In genomic region chr5:141636413-141637265, GRCh38 we compare ENCODE assay signal across 8 cellular contexts. TPM values are rescaled to one million over a fixed set of nuclear protein-coding genes. Genes with fewer than 3 reads are reported as not detected.
DNase-seq lines count a peak whose midpoint lies in the region; ATAC-seq, FAIRE-seq and TF ChIP-seq lines count a peak whose summit lies in the region.

HDAC3 (minus strand) TSS chr5:141636849; CDS start chr5:141636790, 59 bp downstream.
RELL2 (plus strand) TSS chr5:141636997; CDS start chr5:141638226, 1,229 bp downstream.

- under 1% methylated on average over 66 of the region's 66 CpGs for WGBS in HUES64
- WGBS in esophagus, 2 donors = 0 to 1% methylated on average over 66 of the region's 66 CpGs

- DNase-seq in D721Med (ENCODE audit: insufficient read length, low spot score) (peak; percentile 96), OCI-M2 (lab: John Stamatoyannopoulos, UW; ENCODE audit: unreplicated experiment) (peak; percentile 23), activated T-cell treated with anti-CD3 and anti-CD28 coated beads for 48 hours (ENCODE audit: low read depth) (peak; percentile 96)
- DNase-seq in stimulated activated CD8-positive, alpha-beta memory T cell treated with anti-CD3 and anti-CD28 coated beads, Interleukin-7, amount 100 ng/mL, for 1 hour (ENCODE audit: low read depth in 2 of 2) = peak; percentile 88 to 93

- peaks cover 7% of the 10 kb centered on the region; the same call in 1 of the 2 replicates for H3K27me3 ChIP-seq in HUES64 (ENCODE audit: insufficient read depth, low read length)
- no peaks in the 10 kb centered on the region for H3K27me3 ChIP-seq in esophagus (ENCODE audit: control insufficient read depth in 1 of 2, insufficient read depth in 2 of 2, low read length in 2 of 2)
- no peaks in the 10 kb centered on the region for H3K27me3 ChIP-seq in muscle layer of duodenum (ENCODE audit: low read depth, low read length)

- H3K4me1 ChIP-seq in HUES64 (ENCODE audit: insufficient read depth, low read length) (peaks cover 3% of the 10 kb centered on the region), esophagus (ENCODE audit: control insufficient read depth in 2 of 2, insufficient read depth in 2 of 2, low read length in 1 of 2) (peaks cover 4 to 13% of the 10 kb centered on the region in 2 donors), muscle layer of duodenum (ENCODE audit: control insufficient read depth in 1 of 2, insufficient read depth in 2 of 2, low read length in 2 of 2) (peaks cover 9 to 27% of the 10 kb centered on the region in 2 donors)

- peak within 1 kb of the TSS; percentile 99 for H3K4me3 ChIP-seq in HUES64 (ENCODE audit: low read length)
- peak within 1 kb of the TSS; percentile 84 to 96 for H3K4me3 ChIP-seq in esophagus (ENCODE audit: low read depth in 1 of 2, low read length in 2 of 2)
- peak within 1 kb of the TSS; percentile 91 to 93 for H3K4me3 ChIP-seq in muscle layer of duodenum (ENCODE audit: low read depth in 1 of 2, low read length in 2 of 2)

- no peaks in the 10 kb centered on the region for H3K9me3 ChIP-seq in HUES64 (ENCODE audit: insufficient read depth, low read depth, low read length)
- no peaks in the 10 kb centered on the region for H3K9me3 ChIP-seq in esophagus (ENCODE audit: control insufficient read depth in 2 of 2, insufficient read depth in 1 of 2, low read depth in 1 of 2, low read length in 1 of 2)
- no peaks in the 10 kb centered on the region for H3K9me3 ChIP-seq in muscle layer of duodenum (ENCODE audit: control insufficient read depth in 1 of 2, low read length in 2 of 2)

- H3K27ac ChIP-seq in HUES64 (ENCODE audit: low read depth, low read length) (peak within 1 kb of the TSS; percentile 85), esophagus (ENCODE audit: low read depth in 2 of 2, low read length in 1 of 2) (peak within 1 kb of the TSS; percentile 65 to 94), muscle layer of duodenum (ENCODE audit: low read length) (peak within 1 kb of the TSS; percentile 28)

- no peak for TF ChIP-seq CTCF in D721Med (IDR thresholded peaks at IDR 0.05; ENCODE audit: insufficient read depth, missing control alignments)

- peak; percentile 79 for ATAC-seq in GM21423 (IDR thresholded peaks at IDR 0.05; ENCODE audit: unreplicated experiment)

- no peak for FAIRE-seq in D721Med (lab: Jason Lieb, UNC)

- peaks cover 31% of the 10 kb centered on the region for H3K36me3 ChIP-seq in HUES64 (ENCODE audit: insufficient read depth, low read length)
- H3K36me3 ChIP-seq in esophagus (ENCODE audit: control insufficient read depth in 2 of 2, insufficient read depth in 2 of 2, low read length in 1 of 2) = peaks cover 0 to 4% of the 10 kb centered on the region in 2 donors
- peaks cover 4 to 12% of the 10 kb centered on the region in 2 donors for H3K36me3 ChIP-seq in muscle layer of duodenum (ENCODE audit: control insufficient read depth in 1 of 2, insufficient read depth in 2 of 2, low read length in 2 of 2)

- peak within 1 kb of the TSS; percentile 91 for H3K9ac ChIP-seq in HUES64 (ENCODE audit: low read depth, low read length)

RNA-seq across cellular contexts. Expression of gene HDAC3, which starts in this region (rescaled TPM):
- 92.1 TPM for polyA plus RNA-seq in HUES64 (2013, experiment 1 of 2)
- polyA plus RNA-seq in HUES64 (2013, experiment 2 of 2) = 81.0 TPM
- 10 to 100 TPM; 38.9 to 46.3 TPM for polyA plus RNA-seq in esophagus

RNA-seq across cellular contexts. Expression of gene RELL2, which starts in this region (rescaled TPM):
- polyA plus RNA-seq in HUES64 (2013, experiment 1 of 2) = 10.3 TPM
- 9.7 TPM for polyA plus RNA-seq in HUES64 (2013, experiment 2 of 2)
- polyA plus RNA-seq in esophagus = 1 to 10 TPM; 6.3 to 6.7 TPM

Comparison
In these comparisons a context has a peak if more than half of its experiments do, and no peak if none do; other contexts are left out.
1. Peak in every context shown above with its lines: DNase-seq, ATAC-seq, H3K4me3 ChIP-seq and H3K27ac ChIP-seq.
2. DNase-seq: peak in every context shown above with its lines; median percentile 96 in D721Med; 96 in activated T-cell treated with anti-CD3 and anti-CD28 coated beads for 48 hours; 90 in stimulated activated CD8-positive, alpha-beta memory T cell treated with anti-CD3 and anti-CD28 coated beads, Interleukin-7, amount 100 ng/mL, for 1 hour; 23 in OCI-M2.
3. H3K27ac ChIP-seq: peak in every context shown above with its lines; median percentile 85 in HUES64; 80 in esophagus; 28 in muscle layer of duodenum.